Comparison of ENCODE assay signal across 13 cellular contexts in the genomic region with DNA sequence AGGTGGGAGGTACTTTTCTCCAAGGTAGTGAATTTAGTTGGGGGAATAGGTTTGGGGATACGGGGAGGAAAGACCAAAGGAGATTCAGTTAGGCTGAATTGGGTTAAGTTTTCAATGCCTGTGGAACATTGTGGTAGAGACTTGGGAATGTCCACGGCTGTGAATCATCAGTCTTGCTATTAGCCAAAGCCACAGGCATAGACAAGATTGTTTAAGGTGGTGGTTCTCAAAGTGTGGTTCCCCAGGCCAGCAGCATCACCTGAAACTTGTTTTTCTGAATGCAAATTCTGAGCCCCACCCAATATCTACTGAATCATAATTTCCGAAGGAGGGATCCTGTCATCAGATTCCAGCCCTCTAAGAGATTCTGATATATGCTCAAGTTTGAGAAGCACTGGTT.
"Had no signal": no experiment of that assay in that cellular context is flagged by ENCODE, and none has a peak within 500 bp of the region (broad histone marks: within the 10 kb centered on the region; RNA-seq: fewer than 3 reads in every experiment).

No MANE protein-coding gene starts in this region.

- DNase-seq: activated CD4-positive, alpha-beta T cell treated with anti-CD3 and anti-CD28 coated beads, Interleukin-2, amount 10 ng/mL, durations not matched to agents 7 days and 5 days; activated CD8-positive, alpha-beta memory T cell treated with anti-CD3 and anti-CD28 coated beads, Interleukin-2, amount 50 U/mL, for 48 hours; activated gamma-delta T cell treated with Interleukin-2 at 50 U/mL for 16 hours; glutamatergic neuron; left cardiac atrium; lower lobe of right lung; midbrain; ovary; stimulated activated CD4-positive, alpha-beta T cell treated with anti-CD3 and anti-CD28 coated beads, Interleukin-12 subunit alpha, Interleukin-12 subunit beta, amount 100 ng/mL, for 4 hours; stimulated activated CD4-positive, alpha-beta T cell treated with anti-CD3 and anti-CD28 coated beads, Interleukin-2, amount 100 ng/mL, for 24 hours; SW 1271 had no signal

- H3K4me1 ChIP-seq: lower lobe of right lung had no signal

- H3K27ac ChIP-seq: lower lobe of right lung, ovary had no signal

- H3K4me3 ChIP-seq: lower lobe of right lung, ovary had no signal

- H3K9me3 ChIP-seq: lower lobe of right lung, ovary had no signal

- H3K27me3 ChIP-seq: ovary had no signal

- H3K36me3 ChIP-seq: lower lobe of right lung, ovary had no signal

- ATAC-seq: esophagus mucosa, left cardiac atrium, lower lobe of right lung had no signal

- FAIRE-seq: endometrium had no signal
